15 cellular contexts compared by ENCODE assay signal in the genomic region with DNA sequence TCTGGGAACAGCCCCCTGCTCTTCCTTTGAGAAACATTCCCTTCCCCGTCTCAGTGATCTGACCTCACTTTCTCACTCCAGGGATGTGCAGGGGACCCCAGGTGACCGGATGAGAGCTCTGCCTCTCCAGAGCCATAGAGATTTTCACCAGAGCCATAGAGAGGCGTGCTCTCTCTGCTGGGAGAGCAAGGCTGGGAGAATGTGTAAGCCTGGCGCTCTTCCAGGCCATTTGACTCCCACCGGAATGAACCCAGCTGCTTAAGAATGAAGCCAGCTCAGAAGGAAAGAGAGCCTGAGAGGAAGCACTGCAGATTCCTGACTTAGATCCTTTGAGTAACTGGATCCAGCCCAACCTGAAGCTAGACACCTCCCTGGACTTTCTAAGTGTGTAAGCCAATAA.
DNase-seq lines count a peak whose midpoint lies in the region; ATAC-seq and TF ChIP-seq lines count a peak whose summit lies in the region.
"Had no signal": no experiment of that assay in that cellular context is flagged by ENCODE, and none has a peak within 500 bp of the region (broad histone marks: within the 10 kb centered on the region; RNA-seq: fewer than 3 reads in every experiment).

No MANE protein-coding gene starts in this region.

- H3K36me3 Mint-ChIP-seq in neural progenitor cell = no peaks in the 10 kb centered on the region
- H3K36me3 Mint-ChIP-seq: memory B cell had no signal

- peaks cover 6% of the 10 kb centered on the region for H3K4me1 Mint-ChIP-seq in neural progenitor cell

- H3K36me3 ChIP-seq in neural progenitor cell = no peaks in the 10 kb centered on the region

- no peaks in the 10 kb centered on the region for H3K9me3 Mint-ChIP-seq in neural progenitor cell
- H3K9me3 Mint-ChIP-seq: memory B cell had no signal

- H3K9ac ChIP-seq in neural progenitor cell = no peak overlapping the region

- DNase-seq in ELR (ENCODE audit: low read depth) = peak; percentile 53
- DNase-seq in NCI-H524 (lab: John Stamatoyannopoulos, UW) = peak; percentile 79 to 90
- peak; percentile 80 for DNase-seq in fibroblast of the aortic adventitia (ENCODE audit: low read depth)
- DNase-seq in neural progenitor cell (ENCODE audit: low spot score) = peak; percentile 19
- DNase-seq in stimulated activated CD4-positive, alpha-beta T cell treated with anti-CD3 and anti-CD28 coated beads, Interleukin-4, amount 100 ng/mL, for 1 hour = no peak
- no peak for DNase-seq in DMS53 treated with DMSO at 0.1 percent for 48 hours (lab: John Stamatoyannopoulos, UW; ENCODE audit: unreplicated experiment)
- DNase-seq: activated CD4-positive, alpha-beta T cell treated with anti-CD3 and anti-CD28 coated beads for 48 hours; activated naive CD4-positive, alpha-beta T cell treated with anti-CD3 and anti-CD28 coated beads, Interleukin-2, amount 50 U/mL, for 16 hours; MV-4-11 had no signal

- no peak for ATAC-seq in HG02588 (IDR thresholded peaks at IDR 0.05; ENCODE audit: unreplicated experiment)
- no peak for ATAC-seq in activated CD4-positive, CD25-positive, alpha-beta regulatory T cell treated with anti-CD3 and anti-CD28 coated beads, Interleukin-2, amount 50 U/mL, for 24 hours
- ATAC-seq: Panc1 had no signal

- peaks cover 2% of the 10 kb centered on the region for H3K27me3 Mint-ChIP-seq in neural progenitor cell (ENCODE audit: insufficient read depth, low read depth)

- no peak for TF ChIP-seq CTCF in fibroblast of the aortic adventitia (IDR thresholded peaks at IDR 0.05; ENCODE audit: insufficient read depth, low read length)
- no peak for TF ChIP-seq CTCF in neural progenitor cell (IDR thresholded peaks at IDR 0.05)

- no peaks in the 10 kb centered on the region for H3K79me2 ChIP-seq in neural progenitor cell (ENCODE audit: low read depth)

- H3K27ac ChIP-seq in neural progenitor cell = no peak overlapping the region
- H3K27ac ChIP-seq: epithelial cell of prostate, skin epidermis had no signal

- no peaks in the 10 kb centered on the region for H4K20me1 ChIP-seq in neural progenitor cell (ENCODE audit: low read depth)

- peaks cover 5% of the 10 kb centered on the region for H3K4me1 ChIP-seq in neural progenitor cell

- peaks cover 8% of the 10 kb centered on the region for H3F3A ChIP-seq in neural progenitor cell (ENCODE audit: low read depth)

- H3K27ac Mint-ChIP-seq in neural progenitor cell = no peak overlapping the region
- H3K27ac Mint-ChIP-seq: memory B cell had no signal

- H3K4me3 ChIP-seq in fibroblast of the aortic adventitia (ENCODE audit: low read depth, low read length) = no peak overlapping the region
- H3K4me3 ChIP-seq in neural progenitor cell = no peak overlapping the region
- H3K4me3 ChIP-seq: skin epidermis had no signal

- peak overlapping the region; percentile 89 for H2AFZ ChIP-seq in neural progenitor cell (replicated peaks)

- peaks cover 7% of the 10 kb centered on the region for H3K27me3 ChIP-seq in neural progenitor cell

- no peak overlapping the region for H3K4me3 Mint-ChIP-seq in neural progenitor cell
- H3K4me3 Mint-ChIP-seq: memory B cell had no signal

- no peaks in the 10 kb centered on the region for H3K9me3 ChIP-seq in neural progenitor cell (ENCODE audit: low read depth)

- no peak overlapping the region for H3K4me2 ChIP-seq in neural progenitor cell

Comparison
In these comparisons a context has a peak if more than half of its experiments do, and no peak if none do; other contexts are left out.
1. DNase-seq: peak in ELR (single experiment), NCI-H524 (2 of 2), fibroblast of the aortic adventitia (single experiment) and neural progenitor cell (single experiment); none in stimulated activated CD4-positive, alpha-beta T cell treated with anti-CD3 and anti-CD28 coated beads, Interleukin-4, amount 100 ng/mL, for 1 hour (single experiment) and DMS53 treated with DMSO at 0.1 percent for 48 hours (single experiment).